Comparison of ENCODE assay signal across 24 cellular contexts in genomic region chr2:143087033-143087432, GRCh38. TPM values are rescaled to one million over a fixed set of nuclear protein-coding genes. Genes with fewer than 3 reads are reported as not detected.
DNase-seq lines count a peak whose midpoint lies in the region; ATAC-seq and TF ChIP-seq lines count a peak whose summit lies in the region.
"Had no signal": no experiment of that assay in that cellular context is flagged by ENCODE, and none has a peak within 500 bp of the region (broad histone marks: within the 10 kb centered on the region; RNA-seq: fewer than 3 reads in every experiment).

No MANE protein-coding gene starts in this region.

- CTCF ChIA-PET in activated CD8-positive, alpha-beta memory T cell treated with anti-CD3 and anti-CD28 coated beads, Interleukin-2, amount 10 ng/mL, durations not matched to agents 7 days and 5 days (lab: Charles Lee), result interaction anchor here (0.8 to 1.0 kb wide), 2 partner anchors 10 to 23 kb away, joined by 3 read pairs; no protein-coding TSS in a partner anchor

- ATAC-seq in activated CD8-positive, alpha-beta memory T cell treated with anti-CD3 and anti-CD28 coated beads, Interleukin-2, amount 10 ng/mL, durations not matched to agents 7 days and 5 days, result peak; percentile 64
- peak; percentile 93 for ATAC-seq in stimulated activated naive CD8-positive, alpha-beta T cell treated with anti-CD3 and anti-CD28 coated beads, Interleukin-15, amount 100 ng/mL, for 72 hours
- ATAC-seq: PC-3 had no signal

- H3K4me3 Mint-ChIP-seq in activated CD8-positive, alpha-beta memory T cell treated with anti-CD3 and anti-CD28 coated beads, Interleukin-2, amount 10 ng/mL, durations not matched to agents 7 days and 5 days, result no peak overlapping the region
- H3K4me3 Mint-ChIP-seq in stimulated activated naive CD8-positive, alpha-beta T cell treated with anti-CD3 and anti-CD28 coated beads, Interleukin-15, amount 100 ng/mL, for 72 hours, result no peak overlapping the region
- H3K4me3 Mint-ChIP-seq in progenitor cell of endocrine pancreas (ENCODE audit: low read depth), result no peak overlapping the region
- H3K4me3 Mint-ChIP-seq: B cell; CD4-positive, CD25-positive, alpha-beta regulatory T cell had no signal

- no peak overlapping the region for H3K4me3 ChIP-seq in brain microvascular endothelial cell (ENCODE audit: low read depth, low read length)
- H3K4me3 ChIP-seq: HAP-1 had no signal

- peak overlapping the region; percentile 2 for H3K27ac Mint-ChIP-seq in activated CD8-positive, alpha-beta memory T cell treated with anti-CD3 and anti-CD28 coated beads, Interleukin-2, amount 10 ng/mL, durations not matched to agents 7 days and 5 days
- no peak overlapping the region for H3K27ac Mint-ChIP-seq in stimulated activated naive CD8-positive, alpha-beta T cell treated with anti-CD3 and anti-CD28 coated beads, Interleukin-15, amount 100 ng/mL, for 72 hours
- no peak overlapping the region for H3K27ac Mint-ChIP-seq in progenitor cell of endocrine pancreas
- H3K27ac Mint-ChIP-seq: B cell; CD4-positive, CD25-positive, alpha-beta regulatory T cell had no signal

- H3K27ac ChIP-seq in brain microvascular endothelial cell, result no peak overlapping the region
- H3K27ac ChIP-seq: HL-60, RWPE1 had no signal

- peaks cover 41% of the 10 kb centered on the region for H3K4me1 Mint-ChIP-seq in activated CD8-positive, alpha-beta memory T cell treated with anti-CD3 and anti-CD28 coated beads, Interleukin-2, amount 10 ng/mL, durations not matched to agents 7 days and 5 days
- H3K4me1 Mint-ChIP-seq in stimulated activated naive CD8-positive, alpha-beta T cell treated with anti-CD3 and anti-CD28 coated beads, Interleukin-15, amount 100 ng/mL, for 72 hours, result peaks cover 18% of the 10 kb centered on the region
- no peaks in the 10 kb centered on the region for H3K4me1 Mint-ChIP-seq in progenitor cell of endocrine pancreas (ENCODE audit: low read depth)

- peaks cover 1% of the 10 kb centered on the region for H3K36me3 Mint-ChIP-seq in activated CD8-positive, alpha-beta memory T cell treated with anti-CD3 and anti-CD28 coated beads, Interleukin-2, amount 10 ng/mL, durations not matched to agents 7 days and 5 days
- no peaks in the 10 kb centered on the region for H3K36me3 Mint-ChIP-seq in progenitor cell of endocrine pancreas (ENCODE audit: insufficient read depth)
- H3K36me3 Mint-ChIP-seq: CD4-positive, CD25-positive, alpha-beta regulatory T cell had no signal

- H3K9me3 Mint-ChIP-seq in activated CD8-positive, alpha-beta memory T cell treated with anti-CD3 and anti-CD28 coated beads, Interleukin-2, amount 10 ng/mL, durations not matched to agents 7 days and 5 days (ENCODE audit: low read depth), result no peaks in the 10 kb centered on the region
- H3K9me3 Mint-ChIP-seq in stimulated activated naive CD8-positive, alpha-beta T cell treated with anti-CD3 and anti-CD28 coated beads, Interleukin-15, amount 100 ng/mL, for 72 hours, result peaks cover 0 to 3% of the 10 kb centered on the region in 2 donors
- H3K9me3 Mint-ChIP-seq in progenitor cell of endocrine pancreas (ENCODE audit: low read depth), result no peaks in the 10 kb centered on the region
- H3K9me3 Mint-ChIP-seq: CD4-positive, CD25-positive, alpha-beta regulatory T cell had no signal

- H3K27me3 ChIP-seq in brain microvascular endothelial cell (replicated peaks), result no peaks in the 10 kb centered on the region

- no peaks in the 10 kb centered on the region for H3K36me3 ChIP-seq in brain microvascular endothelial cell (replicated peaks)
- H3K36me3 ChIP-seq: HAP-1 had no signal

- DNase-seq in activated CD8-positive, alpha-beta memory T cell treated with anti-CD3 and anti-CD28 coated beads, Interleukin-2, amount 10 ng/mL, durations not matched to agents 7 days and 5 days, result no peak
- DNase-seq in activated CD8-positive, alpha-beta memory T cell treated with anti-CD3 and anti-CD28 coated beads for 24 hours, result no peak
- DNase-seq in LHCN-M2 (ENCODE audit: low read depth), result peak; percentile 43
- DNase-seq in brain microvascular endothelial cell, result peak; percentile 10
- DNase-seq in stimulated activated naive CD8-positive, alpha-beta T cell treated with anti-CD3 and anti-CD28 coated beads, Interleukin-15, amount 100 ng/mL, for 72 hours, result no peak
- DNase-seq in HT-29 (ENCODE audit: low spot score), result no peak
- no peak for DNase-seq in progenitor cell of endocrine pancreas (ENCODE audit: low spot score, unreplicated experiment)
- DNase-seq: CD4-positive, CD25-positive, alpha-beta regulatory T cell; COR-L47; DMS 273 treated with DMSO at 0.1 percent for 48 hours; GF-D8; Kasumi-1; MV-4-11; NCI-H1417; NCI-H187 treated with DMSO at 0.1 percent for 48 hours; NCI-H226; NCI-H524; PC-3; SIG-M5 had no signal

- in situ Hi-C loops in brain microvascular endothelial cell (cut with HindIII; ENCODE audit: low pct_ligation_motif_present, low sequenced_read_pairs), result no loop called here

- no peaks in the 10 kb centered on the region for H3K27me3 Mint-ChIP-seq in activated CD8-positive, alpha-beta memory T cell treated with anti-CD3 and anti-CD28 coated beads, Interleukin-2, amount 10 ng/mL, durations not matched to agents 7 days and 5 days
- H3K27me3 Mint-ChIP-seq in stimulated activated naive CD8-positive, alpha-beta T cell treated with anti-CD3 and anti-CD28 coated beads, Interleukin-15, amount 100 ng/mL, for 72 hours, result no peaks in the 10 kb centered on the region
- no peaks in the 10 kb centered on the region for H3K27me3 Mint-ChIP-seq in progenitor cell of endocrine pancreas
- H3K27me3 Mint-ChIP-seq: B cell; CD4-positive, CD25-positive, alpha-beta regulatory T cell had no signal

- TF ChIP-seq CTCF in brain microvascular endothelial cell (IDR thresholded peaks at IDR 0.05; ENCODE audit: low read depth, low read length, missing control alignments) (no peak), progenitor cell of endocrine pancreas (IDR thresholded peaks at IDR 0.05; ENCODE audit: unreplicated experiment) (no peak)

RNA-seq across cellular contexts. Expression of gene ARHGAP15, which starts 42.2 kb away (rescaled TPM):
- 100 to 1,000 TPM; 101 to 152 TPM for total RNA-seq in activated CD8-positive, alpha-beta memory T cell treated with anti-CD3 and anti-CD28 coated beads, Interleukin-2, amount 10 ng/mL, durations not matched to agents 7 days and 5 days
- total RNA-seq in LHCN-M2 (2014; rRNA removed), result 0.11 TPM in 1 of 2 replicates, not detected in the other
- not detected for polyA plus RNA-seq in LHCN-M2 (2012)
- not detected in 2 replicates for total RNA-seq in HT-29 (2014; rRNA removed; shearing (Covaris generic))
- not detected in 2 replicates for total RNA-seq in progenitor cell of endocrine pancreas
- total RNA-seq: A172, PC-3 had no signal

Comparison
In these comparisons a context has a peak if more than half of its experiments do, and no peak if none do; other contexts are left out.
1. DNase-seq: peak in LHCN-M2 (single experiment) and brain microvascular endothelial cell (single experiment); none in activated CD8-positive, alpha-beta memory T cell treated with anti-CD3 and anti-CD28 coated beads, Interleukin-2, amount 10 ng/mL, durations not matched to agents 7 days and 5 days (single experiment), activated CD8-positive, alpha-beta memory T cell treated with anti-CD3 and anti-CD28 coated beads for 24 hours (single experiment), stimulated activated naive CD8-positive, alpha-beta T cell treated with anti-CD3 and anti-CD28 coated beads, Interleukin-15, amount 100 ng/mL, for 72 hours (0 of 2), HT-29 (single experiment) and progenitor cell of endocrine pancreas (single experiment).
2. RNA of gene ARHGAP15, which starts 42.2 kb away (total RNA-seq): 101 to 152 TPM in activated CD8-positive, alpha-beta memory T cell treated with anti-CD3 and anti-CD28 coated beads, Interleukin-2, amount 10 ng/mL, durations not matched to agents 7 days and 5 days; 0.11 TPM in LHCN-M2, not detected in HT-29 and not detected in progenitor cell of endocrine pancreas; every median in the first group is over 10 times any median in the second.